ENCODE assay signal across 17 cellular contexts in the genomic region with DNA sequence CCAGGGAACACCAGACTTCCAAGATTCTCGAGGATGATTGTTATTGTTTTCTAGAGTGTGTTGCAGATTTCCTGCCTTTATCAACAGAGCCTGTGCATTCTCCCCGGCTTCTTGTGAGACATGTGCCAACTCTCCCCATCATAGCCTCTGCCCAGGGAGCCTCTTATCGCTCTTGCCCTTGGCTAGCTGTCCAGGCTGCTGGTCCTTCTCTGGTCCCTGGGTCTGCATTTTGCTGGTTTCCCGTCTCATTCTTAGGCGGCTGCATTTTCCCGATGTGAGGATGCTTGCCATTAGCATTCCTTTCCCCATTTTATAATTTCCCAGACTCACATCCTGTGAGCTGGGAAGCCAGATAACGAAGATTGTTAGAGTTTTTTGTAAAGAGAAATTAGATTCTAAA. TPM values are rescaled to one million over a fixed set of nuclear protein-coding genes. Genes with fewer than 3 reads are reported as not detected.
DNase-seq lines count a peak whose midpoint lies in the region; ATAC-seq, FAIRE-seq and TF ChIP-seq lines count a peak whose summit lies in the region.
"Had no signal": no experiment of that assay in that cellular context is flagged by ENCODE, and none has a peak within 500 bp of the region (broad histone marks: within the 10 kb centered on the region; RNA-seq: fewer than 3 reads in every experiment).

No MANE protein-coding gene starts in this region.

- in situ Hi-C loops in HepG2 (cut with HindIII; ENCODE audit: extremely low pct_ligation_motif_present, low pct_unique_long_range_greater_than_20kb): no loop called here

- H3K79me1 ChIP-seq in mesendoderm (ENCODE audit: low read length): no peaks in the 10 kb centered on the region

- H2AFZ ChIP-seq in HepG2 (ENCODE audit: low read length): no peak overlapping the region

- FAIRE-seq in HepG2 (lab: Jason Lieb, UNC): no peak
- FAIRE-seq: A204.1, K562 had no signal

- H3K56ac ChIP-seq in mesendoderm (ENCODE audit: low read length): peak overlapping the region; percentile 61

- H3K27me3 ChIP-seq in liver (ENCODE audit: control insufficient read depth in 4 of 4, insufficient read depth in 4 of 4, low read length in 3 of 4) (no peaks in the 10 kb centered on the region), HepG2 (ENCODE audit: control insufficient read depth in 1 of 2, insufficient read depth in 2 of 2, low read length in 2 of 2) (peaks cover 5 to 36% of the 10 kb centered on the region in 2 experiments; a peak in 4 of 5 replicates), mesendoderm (ENCODE audit: insufficient read depth, low read length, poor library complexity) (no peaks in the 10 kb centered on the region)
- H3K27me3 ChIP-seq: BE2C, SJCRH30 had no signal

- TF ChIP-seq EP300 in HepG2 (IDR thresholded peaks at IDR 0.05; ENCODE audit: low read depth in 2 of 2, low read length in 2 of 2): no peak
- no peak for TF ChIP-seq EP300 in HepG2 (CRISPR knock-in tag; IDR thresholded peaks at IDR 0.05; ENCODE audit: borderline replicate concordance)

- H3K79me2 ChIP-seq in HepG2 (ENCODE audit: insufficient read depth, low read length) (no peaks in the 10 kb centered on the region), mesendoderm (ENCODE audit: control insufficient read depth, insufficient read depth, low read length) (no peaks in the 10 kb centered on the region)

- no peak overlapping the region for H3K9ac ChIP-seq in liver (ENCODE audit: low read depth in 1 of 2, low read length in 2 of 2)
- H3K9ac ChIP-seq in HepG2 (ENCODE audit: insufficient read depth, low read depth, low read length): no peak overlapping the region
- no peak overlapping the region for H3K9ac ChIP-seq in mesendoderm (ENCODE audit: low read length)

- H2AK5ac ChIP-seq in mesendoderm (ENCODE audit: low read length): no peak overlapping the region

- H3K18ac ChIP-seq in mesendoderm (ENCODE audit: low read length): no peak overlapping the region

- TF ChIP-seq POLR2A in HepG2 (IDR thresholded peaks at IDR 0.05; ENCODE audit: insufficient read depth in 1 of 2, low read depth in 2 of 2, low read length in 2 of 2): no peak

- no peak for TF ChIP-seq CTCF in liver (IDR thresholded peaks at IDR 0.05; ENCODE audit: low read depth, low read length, missing input control)
- no peak for TF ChIP-seq CTCF in HepG2 (CRISPR knock-in tag; IDR thresholded peaks at IDR 0.05)
- no peak for TF ChIP-seq CTCF in endothelial cell (IDR thresholded peaks at IDR 0.05; ENCODE audit: unreplicated experiment)

- intact Hi-C loops in HepG2 (cut with micrococcal nuclease; ENCODE audit: unreplicated experiment): no loop called here

- H3K36me3 Mint-ChIP-seq in endothelial cell (ENCODE audit: low read depth, unreplicated experiment): no peaks in the 10 kb centered on the region
- H3K36me3 Mint-ChIP-seq in activated T-helper 17 cell treated with anti-CD3 and anti-CD28 coated beads, Interleukin-2, amount 50 U/mL, for 72 hours (ENCODE audit: low read depth): no peaks in the 10 kb centered on the region
- H3K36me3 Mint-ChIP-seq: CD4-positive, CD25-positive, alpha-beta regulatory T cell had no signal

- ATAC-seq in HepG2 (no peak), HG03469 (IDR thresholded peaks at IDR 0.05; ENCODE audit: unreplicated experiment) (no peak)
- ATAC-seq in activated T-helper 17 cell treated with anti-CD3 and anti-CD28 coated beads, Interleukin-2, amount 50 U/mL, for 72 hours (replicated peaks): no peak
- ATAC-seq: K562 had no signal

- no peak overlapping the region for H2BK5ac ChIP-seq in mesendoderm (ENCODE audit: low read length)

- peak overlapping the region in 1 of 2 donors; percentile 22 for H3K27ac ChIP-seq in liver (ENCODE audit: low read depth in 1 of 2, low read length in 2 of 2)
- no peak overlapping the region for H3K27ac ChIP-seq in HepG2 (ENCODE audit: extremely low read length, insufficient read depth, low read length)
- no peak overlapping the region for H3K27ac ChIP-seq in mesendoderm (ENCODE audit: low read depth, low read length)
- H3K27ac ChIP-seq: SJCRH30 had no signal

- H3K9me3 Mint-ChIP-seq in endothelial cell (ENCODE audit: unreplicated experiment): no peaks in the 10 kb centered on the region
- no peaks in the 10 kb centered on the region for H3K9me3 Mint-ChIP-seq in activated T-helper 17 cell treated with anti-CD3 and anti-CD28 coated beads, Interleukin-2, amount 50 U/mL, for 72 hours
- H3K9me3 Mint-ChIP-seq: CD4-positive, CD25-positive, alpha-beta regulatory T cell had no signal

- peak overlapping the region; percentile 73 for H3K27ac Mint-ChIP-seq in endothelial cell (ENCODE audit: unreplicated experiment)
- H3K27ac Mint-ChIP-seq in activated T-helper 17 cell treated with anti-CD3 and anti-CD28 coated beads, Interleukin-2, amount 50 U/mL, for 72 hours: no peak overlapping the region
- H3K27ac Mint-ChIP-seq: CD4-positive, CD25-positive, alpha-beta regulatory T cell had no signal

- no peaks in the 10 kb centered on the region for H3K9me3 ChIP-seq in liver (ENCODE audit: control insufficient read depth in 4 of 4, low read length in 3 of 4)
- no peaks in the 10 kb centered on the region for H3K9me3 ChIP-seq in HepG2 (ENCODE audit: low read length)
- H3K9me3 ChIP-seq: BE2C, HAP-1, SJCRH30 had no signal

- H3K4me3 ChIP-seq in liver (ENCODE audit: low read depth in 1 of 3, low read length in 3 of 3) (no peak overlapping the region), HepG2 (replicated peaks in 1 of 3; ENCODE audit: insufficient read depth in 1 of 3, low read depth in 2 of 3, low read length in 3 of 3) (no peak overlapping the region), mesendoderm (ENCODE audit: low read length) (no peak overlapping the region)
- H3K4me3 ChIP-seq: HAP-1, K562, SJCRH30 had no signal

- BruUV-seq in HepG2 (replicated peaks; lab: Mats Ljungman, UMichigan): no TSS peak

- TF ChIP-seq RAD21 in liver (IDR thresholded peaks at IDR 0.05): no peak
- no peak for TF ChIP-seq RAD21 in HepG2 (CRISPR knock-in tag; IDR thresholded peaks at IDR 0.05)

- POLR2A ChIA-PET in HepG2 (lab: Yijun Ruan, JAX): interaction anchor here (0.6 kb wide), 1 partner anchor 426 kb away, joined by 4 read pairs; no protein-coding TSS in a partner anchor

- no peak overlapping the region for H3K23ac ChIP-seq in mesendoderm (ENCODE audit: low read length)

- no peaks in the 10 kb centered on the region for H3K36me3 ChIP-seq in liver (ENCODE audit: control insufficient read depth in 4 of 4, insufficient read depth in 3 of 4, low read depth in 1 of 4, low read length in 3 of 4)
- H3K36me3 ChIP-seq in HepG2 (replicated peaks in 1 of 2; ENCODE audit: control insufficient read depth in 1 of 2, insufficient read depth in 2 of 2, low read length in 2 of 2): no peaks in the 10 kb centered on the region
- H3K36me3 ChIP-seq in mesendoderm (ENCODE audit: control insufficient read depth, insufficient read depth, low read length): no peaks in the 10 kb centered on the region
- H3K36me3 ChIP-seq: BE2C, HAP-1, SJCRH30 had no signal

- H3K4me1 ChIP-seq in liver (ENCODE audit: control insufficient read depth in 4 of 4, insufficient read depth in 4 of 4, low read length in 3 of 4) (no peaks in the 10 kb centered on the region), HepG2 (ENCODE audit: insufficient read depth, low read length) (peaks cover 17% of the 10 kb centered on the region), mesendoderm (ENCODE audit: control insufficient read depth, low read depth, low read length) (peaks cover 22% of the 10 kb centered on the region)
- H3K4me1 ChIP-seq: BE2C, HAP-1 had no signal

- H2BK120ac ChIP-seq in mesendoderm (ENCODE audit: low read depth, low read length): no peak overlapping the region

- H3K4me2 ChIP-seq in HepG2 (ENCODE audit: low read depth, low read length) (no peak overlapping the region), mesendoderm (ENCODE audit: low read length) (no peak overlapping the region)

- CTCF ChIA-PET in HepG2 (lab: Yijun Ruan, JAX; ENCODE audit: low intra/inter-chr PET ratio, low total read pairs): no interaction called here

- H3K4me1 Mint-ChIP-seq in endothelial cell (ENCODE audit: unreplicated experiment): peaks cover 36% of the 10 kb centered on the region
- no peaks in the 10 kb centered on the region for H3K4me1 Mint-ChIP-seq in activated T-helper 17 cell treated with anti-CD3 and anti-CD28 coated beads, Interleukin-2, amount 50 U/mL, for 72 hours
- H3K4me1 Mint-ChIP-seq: CD4-positive, CD25-positive, alpha-beta regulatory T cell had no signal

- no peak overlapping the region for H2BK15ac ChIP-seq in mesendoderm (replicated peaks; ENCODE audit: low read depth)

- no peak overlapping the region for H4K8ac ChIP-seq in mesendoderm (ENCODE audit: low read depth, low read length)

- H4K20me1 ChIP-seq in HepG2 (ENCODE audit: insufficient read depth, low read length): no peaks in the 10 kb centered on the region

- DNase-seq in HepG2 (ENCODE audit: low spot score) (no peak), endothelial cell (ENCODE audit: low spot score) (no peak), mesendoderm (no peak), NCI-H82 (lab: John Stamatoyannopoulos, UW) (no peak), NCI-H1694 treated with DMSO at 0.1 percent for 48 hours (lab: John Stamatoyannopoulos, UW) (no peak)
- DNase-seq: CD4-positive, CD25-positive, alpha-beta regulatory T cell; GDM1; NCI-H774 had no signal

- peaks cover 3% of the 10 kb centered on the region for H3K27me3 Mint-ChIP-seq in endothelial cell (ENCODE audit: unreplicated experiment)
- H3K27me3 Mint-ChIP-seq in activated T-helper 17 cell treated with anti-CD3 and anti-CD28 coated beads, Interleukin-2, amount 50 U/mL, for 72 hours: no peaks in the 10 kb centered on the region
- H3K27me3 Mint-ChIP-seq: CD4-positive, CD25-positive, alpha-beta regulatory T cell had no signal

- WGBS in liver: 59% methylated on average over 7 of the region's 7 CpGs
- WGBS in HepG2 (ENCODE audit: low lambda C conversion rate): 36% methylated on average over 7 of the region's 7 CpGs
- no CpG with 5 or more reads among the region's 7 CpGs for WGBS in mesendoderm (ENCODE audit: extremely low coverage, insufficient coverage, low lambda C conversion rate)

- no peak overlapping the region for H3K4me3 Mint-ChIP-seq in endothelial cell (ENCODE audit: unreplicated experiment)
- no peak overlapping the region for H3K4me3 Mint-ChIP-seq in activated T-helper 17 cell treated with anti-CD3 and anti-CD28 coated beads, Interleukin-2, amount 50 U/mL, for 72 hours
- H3K4me3 Mint-ChIP-seq: CD4-positive, CD25-positive, alpha-beta regulatory T cell had no signal

- H4K5ac ChIP-seq in mesendoderm (ENCODE audit: low read length): no peak overlapping the region

- H3K4ac ChIP-seq in mesendoderm (ENCODE audit: low read depth, low read length): no peak overlapping the region

RNA-seq across cellular contexts. Expression of a gene that starts 15.2 kb away (rescaled TPM):
- under 1 TPM; 0.14 to 0.17 TPM for total RNA-seq in liver
- under 1 TPM; 0.01 to 0.06 TPM for polyA plus RNA-seq in liver
- not detected in 2 replicates for total RNA-seq in HepG2 (2016; rRNA removed; fragmentation: Illumina TruSeq; extraction: Trizol)
- not detected in 2 replicates for total RNA-seq in HepG2 (2016; cell fraction: cytosol; rRNA removed; fragmentation: Illumina TruSeq; extraction: Trizol; ENCODE audit: low read depth)
- total RNA-seq in HepG2 (2016; cell fraction: insoluble cytoplasmic fraction; rRNA removed; fragmentation: Illumina TruSeq; extraction: Trizol): not detected in 2 replicates
- total RNA-seq in HepG2 (2016; cell fraction: membrane; rRNA removed; fragmentation: Illumina TruSeq; extraction: Trizol): not detected in 2 replicates
- not detected in 2 replicates for total RNA-seq in HepG2 (2016; cell fraction: nucleus; rRNA removed; fragmentation: Illumina TruSeq; extraction: Trizol)
- 0.04 and 0.08 TPM in 2 replicates for polyA plus RNA-seq in HepG2 (2011; rRNA removed)
- polyA plus RNA-seq in HepG2 (2011; cell fraction: cytosol; rRNA removed): 0.04 and 0.05 TPM in 2 replicates
- polyA plus RNA-seq in HepG2 (2011; cell fraction: nucleus; rRNA removed): 0.13 TPM in 1 of 2 replicates, not detected in the other
- polyA plus RNA-seq in HepG2 (2012): 0.24 and 0.27 TPM in 2 replicates
- not detected in 2 replicates for polyA plus RNA-seq in HepG2 (2016; cell fraction: cytosol; fragmentation: Illumina TruSeq; extraction: Trizol; ENCODE audit: low read depth)
- not detected in 2 replicates for polyA plus RNA-seq in HepG2 (2016; cell fraction: insoluble cytoplasmic fraction; fragmentation: Illumina TruSeq; extraction: Trizol; ENCODE audit: low read depth)
- polyA plus RNA-seq in HepG2 (2016; cell fraction: membrane; fragmentation: Illumina TruSeq; extraction: Trizol; ENCODE audit: low read depth): not detected in 2 replicates
- polyA plus RNA-seq in HepG2 (2016; cell fraction: nucleus; fragmentation: Illumina TruSeq; extraction: Trizol; ENCODE audit: insufficient read depth, low read depth): not detected in 2 replicates
- polyA minus RNA-seq in HepG2 (2011; rRNA and poly(A)+ RNA removed; ENCODE audit: low replicate concordance): not detected in 2 replicates
- polyA minus RNA-seq in HepG2 (2011; cell fraction: cytosol; rRNA and poly(A)+ RNA removed): not detected in 2 replicates
- polyA minus RNA-seq in HepG2 (2011; cell fraction: nucleus; rRNA and poly(A)+ RNA removed): not detected in 2 replicates
- total RNA-seq in endothelial cell (ENCODE audit: unreplicated experiment): not detected
- polyA plus RNA-seq in mesendoderm (2013, experiment 1 of 2): 2.7 TPM
- 2.5 TPM for polyA plus RNA-seq in mesendoderm (2013, experiment 2 of 2)
- total RNA-seq in activated T-helper 17 cell treated with anti-CD3 and anti-CD28 coated beads, Interleukin-2, amount 50 U/mL, for 72 hours: not detected
- total RNA-seq: CD4-positive, CD25-positive, alpha-beta regulatory T cell; NCI-H460 had no signal

RNA-seq across cellular contexts. Expression of a gene that starts 35.8 kb away (rescaled TPM):
- total RNA-seq in liver (10 to 100 TPM in 1 of 2 donors, under 1 TPM in 1; 0.19 to 10.5 TPM), HepG2 (2016; rRNA removed; fragmentation: Illumina TruSeq; extraction: Trizol) (not detected in 2 replicates), endothelial cell (ENCODE audit: unreplicated experiment) (not detected)
- polyA plus RNA-seq in liver (1 to 10 TPM; 4.1 to 7.0 TPM), HepG2 (2011; rRNA removed) (not detected in 2 replicates)
- total RNA-seq in HepG2 (2016; cell fraction: cytosol; rRNA removed; fragmentation: Illumina TruSeq; extraction: Trizol; ENCODE audit: low read depth): not detected in 2 replicates
- total RNA-seq in HepG2 (2016; cell fraction: insoluble cytoplasmic fraction; rRNA removed; fragmentation: Illumina TruSeq; extraction: Trizol): not detected in 2 replicates
- not detected in 2 replicates for total RNA-seq in HepG2 (2016; cell fraction: membrane; rRNA removed; fragmentation: Illumina TruSeq; extraction: Trizol)
- total RNA-seq in HepG2 (2016; cell fraction: nucleus; rRNA removed; fragmentation: Illumina TruSeq; extraction: Trizol): not detected in 2 replicates
- not detected in 2 replicates for polyA plus RNA-seq in HepG2 (2011; cell fraction: cytosol; rRNA removed)
- not detected in 2 replicates for polyA plus RNA-seq in HepG2 (2011; cell fraction: nucleus; rRNA removed)
- not detected in 2 replicates for polyA plus RNA-seq in HepG2 (2012)
- not detected in 2 replicates for polyA plus RNA-seq in HepG2 (2016; cell fraction: cytosol; fragmentation: Illumina TruSeq; extraction: Trizol; ENCODE audit: low read depth)
- not detected in 2 replicates for polyA plus RNA-seq in HepG2 (2016; cell fraction: insoluble cytoplasmic fraction; fragmentation: Illumina TruSeq; extraction: Trizol; ENCODE audit: low read depth)
- not detected in 2 replicates for polyA plus RNA-seq in HepG2 (2016; cell fraction: membrane; fragmentation: Illumina TruSeq; extraction: Trizol; ENCODE audit: low read depth)
- polyA plus RNA-seq in HepG2 (2016; cell fraction: nucleus; fragmentation: Illumina TruSeq; extraction: Trizol; ENCODE audit: insufficient read depth, low read depth): not detected in 2 replicates
- polyA minus RNA-seq in HepG2 (2011; rRNA and poly(A)+ RNA removed; ENCODE audit: low replicate concordance): 0.14 TPM in 1 of 2 replicates, not detected in the other
- polyA minus RNA-seq in HepG2 (2011; cell fraction: cytosol; rRNA and poly(A)+ RNA removed): not detected in 2 replicates
- polyA minus RNA-seq in HepG2 (2011; cell fraction: nucleus; rRNA and poly(A)+ RNA removed): not detected in 2 replicates
- not detected for polyA plus RNA-seq in mesendoderm (2013, experiment 1 of 2)
- polyA plus RNA-seq in mesendoderm (2013, experiment 2 of 2): not detected
- not detected for total RNA-seq in activated T-helper 17 cell treated with anti-CD3 and anti-CD28 coated beads, Interleukin-2, amount 50 U/mL, for 72 hours
- total RNA-seq: CD4-positive, CD25-positive, alpha-beta regulatory T cell; K562; NCI-H460 had no signal
- polyA plus RNA-seq: CD4-positive, CD25-positive, alpha-beta regulatory T cell; K562 had no signal

RNA-seq across cellular contexts. Expression of a gene that starts 50.5 kb away (rescaled TPM):
- total RNA-seq in liver: 10 to 100 TPM in 1 of 2 donors, 1 to 10 TPM in 1; 6.8 to 16.6 TPM
- polyA plus RNA-seq in liver: 10 to 100 TPM; 11.1 to 30.7 TPM
- 7.2 and 10.2 TPM in 2 replicates for total RNA-seq in HepG2 (2016; rRNA removed; fragmentation: Illumina TruSeq; extraction: Trizol)
- 12.9 and 15.4 TPM in 2 replicates for total RNA-seq in HepG2 (2016; cell fraction: cytosol; rRNA removed; fragmentation: Illumina TruSeq; extraction: Trizol; ENCODE audit: low read depth)
- 7.8 and 10.2 TPM in 2 replicates for total RNA-seq in HepG2 (2016; cell fraction: insoluble cytoplasmic fraction; rRNA removed; fragmentation: Illumina TruSeq; extraction: Trizol)
- total RNA-seq in HepG2 (2016; cell fraction: membrane; rRNA removed; fragmentation: Illumina TruSeq; extraction: Trizol): 19.2 and 21.3 TPM in 2 replicates
- total RNA-seq in HepG2 (2016; cell fraction: nucleus; rRNA removed; fragmentation: Illumina TruSeq; extraction: Trizol): 6.7 and 7.1 TPM in 2 replicates
- polyA plus RNA-seq in HepG2 (2011; rRNA removed): 12.2 and 16.2 TPM in 2 replicates
- 7.0 and 11.5 TPM in 2 replicates for polyA plus RNA-seq in HepG2 (2011; cell fraction: cytosol; rRNA removed)
- 3.8 and 4.6 TPM in 2 replicates for polyA plus RNA-seq in HepG2 (2011; cell fraction: nucleus; rRNA removed)
- polyA plus RNA-seq in HepG2 (2012): 19.8 and 24.4 TPM in 2 replicates
- 57.9 and 83.3 TPM in 2 replicates for polyA plus RNA-seq in HepG2 (2016; cell fraction: cytosol; fragmentation: Illumina TruSeq; extraction: Trizol; ENCODE audit: low read depth)
- polyA plus RNA-seq in HepG2 (2016; cell fraction: insoluble cytoplasmic fraction; fragmentation: Illumina TruSeq; extraction: Trizol; ENCODE audit: low read depth): 38.6 and 40.4 TPM in 2 replicates
- 59.2 and 70.9 TPM in 2 replicates for polyA plus RNA-seq in HepG2 (2016; cell fraction: membrane; fragmentation: Illumina TruSeq; extraction: Trizol; ENCODE audit: low read depth)
- 21.0 and 21.1 TPM in 2 replicates for polyA plus RNA-seq in HepG2 (2016; cell fraction: nucleus; fragmentation: Illumina TruSeq; extraction: Trizol; ENCODE audit: insufficient read depth, low read depth)
- polyA minus RNA-seq in HepG2 (2011; rRNA and poly(A)+ RNA removed; ENCODE audit: low replicate concordance): 6.0 and 10.3 TPM in 2 replicates
- polyA minus RNA-seq in HepG2 (2011; cell fraction: cytosol; rRNA and poly(A)+ RNA removed): 9.6 and 10.9 TPM in 2 replicates
- polyA minus RNA-seq in HepG2 (2011; cell fraction: nucleus; rRNA and poly(A)+ RNA removed): 13.0 and 15.4 TPM in 2 replicates
- 27.5 TPM for total RNA-seq in endothelial cell (ENCODE audit: unreplicated experiment)
- polyA plus RNA-seq in mesendoderm (2013, experiment 1 of 2): 36.7 TPM
- polyA plus RNA-seq in mesendoderm (2013, experiment 2 of 2): 36.6 TPM
- 10 to 100 TPM; 10.5 to 11.1 TPM for total RNA-seq in activated T-helper 17 cell treated with anti-CD3 and anti-CD28 coated beads, Interleukin-2, amount 50 U/mL, for 72 hours
